30 cellular contexts compared by ENCODE assay signal in the genomic region with DNA sequence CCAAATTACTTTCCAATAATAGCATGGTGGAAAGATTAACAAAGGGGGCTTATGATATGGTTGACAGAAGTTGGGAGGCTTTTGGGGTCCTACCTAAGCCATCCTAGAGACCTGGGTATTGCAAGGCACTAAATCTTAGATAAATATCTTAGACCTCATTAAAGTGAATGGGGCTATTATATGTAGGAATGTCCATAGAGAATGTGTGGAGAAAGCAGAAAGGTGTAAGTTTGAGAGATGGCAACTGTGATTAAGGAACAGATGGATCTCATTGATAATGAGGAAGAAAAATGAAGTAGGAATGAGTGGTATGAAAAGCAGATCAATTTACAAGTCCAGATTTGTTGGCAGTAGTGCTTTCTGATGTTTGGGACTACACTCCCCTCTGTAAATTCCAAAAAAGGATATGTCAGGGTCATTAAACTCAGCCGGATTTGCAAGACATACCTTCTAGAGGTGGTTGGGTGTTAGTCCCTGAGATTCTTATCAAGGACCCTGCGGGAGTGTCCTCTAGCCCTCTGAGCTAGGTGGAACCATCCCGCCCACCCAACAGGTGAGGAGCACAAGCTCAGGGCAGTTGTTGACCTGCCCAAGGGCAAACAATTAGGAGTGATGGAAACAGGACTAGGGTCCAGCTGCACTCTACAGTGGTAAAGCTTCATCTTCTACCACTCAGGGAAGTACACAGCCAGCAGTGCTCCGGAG. TPM values are rescaled to one million over a fixed set of nuclear protein-coding genes. Genes with fewer than 3 reads are reported as not detected.
"Had no signal": no experiment of that assay in that cellular context is flagged by ENCODE, and none has a peak within 500 bp of the region (broad histone marks: within the 10 kb centered on the region; RNA-seq: fewer than 3 reads in every experiment).

No MANE protein-coding gene starts in this region.

- H3K4me1 ChIP-seq: SJSA1 had no signal

- ATAC-seq: activated naive CD8-positive, alpha-beta T cell treated with anti-CD3 and anti-CD28 coated beads, Interleukin-2, amount 50 U/mL, for 24 hours; activated T-cell treated with anti-CD3 and anti-CD28 coated beads, Interleukin-2, amount 50 U/mL, for 4 hours; Panc1 had no signal

- H3K9ac ChIP-seq: SK-N-SH had no signal

- H3K4me1 Mint-ChIP-seq: activated B cell treated with CpG ODN at 0.5 μM for 24 hours; activated naive CD8-positive, alpha-beta T cell treated with anti-CD3 and anti-CD28 coated beads, Interleukin-2, amount 50 U/mL, for 24 hours had no signal

- H3K27ac ChIP-seq: SJSA1 had no signal

- H3K9me3 Mint-ChIP-seq: activated B cell treated with CpG ODN at 0.5 μM for 24 hours; activated CD4-positive, alpha-beta memory T cell treated with anti-CD3 and anti-CD28 coated beads for 36 hours; activated naive CD4-positive, alpha-beta T cell treated with anti-CD3 and anti-CD28 coated beads for 36 hours; activated naive CD8-positive, alpha-beta T cell treated with anti-CD3 and anti-CD28 coated beads, Interleukin-2, amount 50 U/mL, for 24 hours; activated T-cell treated with anti-CD3 and anti-CD28 coated beads, Interleukin-2, amount 50 U/mL, for 4 hours; activated T-helper 1 cell treated with anti-CD3 and anti-CD28 coated beads, Interleukin-12 subunit alpha, Interleukin-12 subunit beta, Interleukin-2, Interleukin-4 antibody, amounts not matched to agents 30 ng/mL and 10 ng/mL and 1 ng/mL, durations not matched to agents 14 hours and 24 hours and 36 hours; brain; T-helper 1 cell treated with Interleukin-12 subunit alpha and Interleukin-12 subunit beta and Interleukin-4 antibody, amounts not matched to agents 30 μg/mL and 1 μg/mL, for 36 hours; T-helper 2 cell treated with Interferon-gamma antibody and Interleukin-4, amounts not matched to agents 5 μg/mL and 100 μg/mL, for 36 hours had no signal

- H3K27me3 Mint-ChIP-seq: brain had no signal

- H3K27ac Mint-ChIP-seq: activated B cell treated with CpG ODN at 0.5 μM for 24 hours; activated CD4-positive, alpha-beta memory T cell treated with anti-CD3 and anti-CD28 coated beads for 36 hours; activated naive CD4-positive, alpha-beta T cell treated with anti-CD3 and anti-CD28 coated beads for 36 hours; activated naive CD8-positive, alpha-beta T cell; activated naive CD8-positive, alpha-beta T cell treated with anti-CD3 and anti-CD28 coated beads, Interleukin-2, amount 50 U/mL, for 24 hours; activated T-helper 1 cell treated with anti-CD3 and anti-CD28 coated beads, Interleukin-12 subunit alpha, Interleukin-12 subunit beta, Interleukin-2, Interleukin-4 antibody, amounts not matched to agents 30 ng/mL and 10 ng/mL and 1 ng/mL, durations not matched to agents 14 hours and 24 hours and 36 hours; brain; T-helper 1 cell treated with Interleukin-12 subunit alpha and Interleukin-12 subunit beta and Interleukin-4 antibody, amounts not matched to agents 30 μg/mL and 1 μg/mL, for 36 hours; T-helper 2 cell treated with Interferon-gamma antibody and Interleukin-4, amounts not matched to agents 5 μg/mL and 100 μg/mL, for 36 hours had no signal

- DNase-seq: activated B cell treated with CpG ODN at 0.5 μM for 24 hours; activated CD4-positive, alpha-beta memory T cell treated with anti-CD3 and anti-CD28 coated beads for 36 hours; activated CD4-positive, alpha-beta T cell treated with anti-CD3 and anti-CD28 coated beads for 4 hours; activated CD4-positive, alpha-beta T cell treated with anti-CD3 and anti-CD28 coated beads, Interleukin-2, amount 50 U/mL, for 1 hour; activated CD4-positive, CD25-positive, alpha-beta regulatory T cell treated with anti-CD3 and anti-CD28 coated beads, Interleukin-2, amount 50 U/mL, for 72 hours; activated CD8-positive, alpha-beta memory T cell treated with anti-CD3 and anti-CD28 coated beads, Interleukin-2, amount 50 U/mL, for 4 hours; activated gamma-delta T cell treated with Interleukin-2 at 50 U/mL for 16 hours; activated naive CD4-positive, alpha-beta T cell treated with anti-CD3 and anti-CD28 coated beads for 36 hours; activated naive CD8-positive, alpha-beta T cell treated with anti-CD3 and anti-CD28 coated beads, Interleukin-2, amount 50 U/mL, for 24 hours; activated T-cell treated with anti-CD3 and anti-CD28 coated beads for 4 hours; activated T-cell treated with anti-CD3 and anti-CD28 coated beads, Interleukin-2, amount 50 U/mL, for 4 hours; anterior cingulate cortex; caudate nucleus; cerebellar nuclear complex; NCI-H1105 treated with DMSO at 0.1 percent for 48 hours; NCI-H1436; NCI-H1694 treated with DMSO at 0.1 percent for 48 hours; NCI-H2029; NCI-H345; NCI-H524 treated with DMSO at 0.1 percent for 48 hours; SHP77 treated with DMSO at 0.1 percent for 48 hours; SK-N-SH had no signal

- H3K27me3 ChIP-seq: SJSA1 had no signal

- H3K4me3 Mint-ChIP-seq: activated B cell treated with CpG ODN at 0.5 μM for 24 hours; activated CD4-positive, alpha-beta memory T cell treated with anti-CD3 and anti-CD28 coated beads for 36 hours; activated naive CD4-positive, alpha-beta T cell treated with anti-CD3 and anti-CD28 coated beads for 36 hours; activated naive CD8-positive, alpha-beta T cell; activated naive CD8-positive, alpha-beta T cell treated with anti-CD3 and anti-CD28 coated beads, Interleukin-2, amount 50 U/mL, for 24 hours; activated T-cell treated with anti-CD3 and anti-CD28 coated beads, Interleukin-2, amount 50 U/mL, for 4 hours; activated T-helper 1 cell treated with anti-CD3 and anti-CD28 coated beads, Interleukin-12 subunit alpha, Interleukin-12 subunit beta, Interleukin-2, Interleukin-4 antibody, amounts not matched to agents 30 ng/mL and 10 ng/mL and 1 ng/mL, durations not matched to agents 14 hours and 24 hours and 36 hours; brain; T-helper 1 cell treated with Interleukin-12 subunit alpha and Interleukin-12 subunit beta and Interleukin-4 antibody, amounts not matched to agents 30 μg/mL and 1 μg/mL, for 36 hours; T-helper 2 cell treated with Interferon-gamma antibody and Interleukin-4, amounts not matched to agents 5 μg/mL and 100 μg/mL, for 36 hours had no signal

- H3K36me3 Mint-ChIP-seq: activated CD4-positive, alpha-beta memory T cell treated with anti-CD3 and anti-CD28 coated beads for 36 hours; activated naive CD8-positive, alpha-beta T cell had no signal

- H3K4me3 ChIP-seq: SJSA1 had no signal

- H3K9me3 ChIP-seq: SJSA1, SK-N-SH had no signal

RNA-seq across cellular contexts. Expression of a gene that starts 12.1 kb away (rescaled TPM):
- total RNA-seq: activated T-helper 1 cell treated with anti-CD3 and anti-CD28 coated beads, Interleukin-12 subunit alpha, Interleukin-12 subunit beta, Interleukin-2, Interleukin-4 antibody, amounts not matched to agents 30 ng/mL and 10 ng/mL and 1 ng/mL, durations not matched to agents 14 hours and 24 hours and 36 hours; RPMI7951 had no signal
